1 cellular context compared by ENCODE assay signal in the genomic region with DNA sequence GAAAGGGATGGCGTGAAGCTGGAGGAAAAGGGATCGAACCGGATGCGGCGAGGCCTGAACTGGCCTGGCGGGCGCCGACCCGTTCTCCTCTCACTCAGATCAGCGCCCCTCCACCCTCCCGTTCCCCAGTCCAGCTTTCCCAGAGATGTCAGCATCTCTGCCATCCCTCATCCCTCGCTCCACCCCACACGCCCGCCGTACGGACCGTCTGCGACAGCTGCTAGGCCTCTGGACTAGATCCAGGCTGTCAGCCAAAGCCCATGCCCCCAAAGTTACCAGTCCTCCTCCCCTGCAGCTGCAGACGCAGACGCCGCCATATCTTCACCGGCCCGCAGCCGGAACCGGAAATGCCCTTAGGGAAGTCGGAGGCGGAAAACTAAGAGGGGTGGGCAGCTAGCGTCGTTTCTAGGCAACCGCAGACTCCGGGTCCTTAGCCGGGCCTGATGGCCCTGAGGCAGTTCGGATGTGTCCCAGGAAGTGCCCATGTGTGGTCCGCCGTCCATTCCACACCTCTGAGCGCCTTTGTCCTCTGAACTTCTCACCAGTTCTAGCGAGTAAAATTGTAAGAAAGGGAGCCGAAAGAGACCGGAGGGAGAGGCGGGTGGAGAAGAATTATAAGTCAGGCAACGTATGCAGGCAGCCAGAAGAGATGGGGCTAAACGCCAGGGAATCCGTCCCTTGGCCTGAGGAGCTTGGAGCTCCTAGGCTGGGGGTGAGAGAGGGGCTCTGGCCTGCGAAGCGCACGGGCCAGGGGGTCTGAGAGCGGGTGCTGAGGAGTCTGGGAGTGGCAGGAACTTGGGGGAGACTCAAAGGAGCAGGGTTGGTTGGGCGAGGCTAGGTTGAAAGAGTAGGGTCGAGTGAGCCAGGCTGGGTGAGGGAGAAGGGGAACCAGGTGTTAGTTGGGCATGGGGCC.
TF ChIP-seq lines count a peak whose summit lies in the region.

A gene with protein sequence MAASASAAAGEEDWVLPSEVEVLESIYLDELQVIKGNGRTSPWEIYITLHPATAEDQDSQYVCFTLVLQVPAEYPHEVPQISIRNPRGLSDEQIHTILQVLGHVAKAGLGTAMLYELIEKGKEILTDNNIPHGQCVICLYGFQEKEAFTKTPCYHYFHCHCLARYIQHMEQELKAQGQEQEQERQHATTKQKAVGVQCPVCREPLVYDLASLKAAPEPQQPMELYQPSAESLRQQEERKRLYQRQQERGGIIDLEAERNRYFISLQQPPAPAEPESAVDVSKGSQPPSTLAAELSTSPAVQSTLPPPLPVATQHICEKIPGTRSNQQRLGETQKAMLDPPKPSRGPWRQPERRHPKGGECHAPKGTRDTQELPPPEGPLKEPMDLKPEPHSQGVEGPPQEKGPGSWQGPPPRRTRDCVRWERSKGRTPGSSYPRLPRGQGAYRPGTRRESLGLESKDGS (minus strand): TSS at position 349 of the 913 bp plus-strand sequence. CDS start 32 bp downstream, at position 317.
A gene with protein sequence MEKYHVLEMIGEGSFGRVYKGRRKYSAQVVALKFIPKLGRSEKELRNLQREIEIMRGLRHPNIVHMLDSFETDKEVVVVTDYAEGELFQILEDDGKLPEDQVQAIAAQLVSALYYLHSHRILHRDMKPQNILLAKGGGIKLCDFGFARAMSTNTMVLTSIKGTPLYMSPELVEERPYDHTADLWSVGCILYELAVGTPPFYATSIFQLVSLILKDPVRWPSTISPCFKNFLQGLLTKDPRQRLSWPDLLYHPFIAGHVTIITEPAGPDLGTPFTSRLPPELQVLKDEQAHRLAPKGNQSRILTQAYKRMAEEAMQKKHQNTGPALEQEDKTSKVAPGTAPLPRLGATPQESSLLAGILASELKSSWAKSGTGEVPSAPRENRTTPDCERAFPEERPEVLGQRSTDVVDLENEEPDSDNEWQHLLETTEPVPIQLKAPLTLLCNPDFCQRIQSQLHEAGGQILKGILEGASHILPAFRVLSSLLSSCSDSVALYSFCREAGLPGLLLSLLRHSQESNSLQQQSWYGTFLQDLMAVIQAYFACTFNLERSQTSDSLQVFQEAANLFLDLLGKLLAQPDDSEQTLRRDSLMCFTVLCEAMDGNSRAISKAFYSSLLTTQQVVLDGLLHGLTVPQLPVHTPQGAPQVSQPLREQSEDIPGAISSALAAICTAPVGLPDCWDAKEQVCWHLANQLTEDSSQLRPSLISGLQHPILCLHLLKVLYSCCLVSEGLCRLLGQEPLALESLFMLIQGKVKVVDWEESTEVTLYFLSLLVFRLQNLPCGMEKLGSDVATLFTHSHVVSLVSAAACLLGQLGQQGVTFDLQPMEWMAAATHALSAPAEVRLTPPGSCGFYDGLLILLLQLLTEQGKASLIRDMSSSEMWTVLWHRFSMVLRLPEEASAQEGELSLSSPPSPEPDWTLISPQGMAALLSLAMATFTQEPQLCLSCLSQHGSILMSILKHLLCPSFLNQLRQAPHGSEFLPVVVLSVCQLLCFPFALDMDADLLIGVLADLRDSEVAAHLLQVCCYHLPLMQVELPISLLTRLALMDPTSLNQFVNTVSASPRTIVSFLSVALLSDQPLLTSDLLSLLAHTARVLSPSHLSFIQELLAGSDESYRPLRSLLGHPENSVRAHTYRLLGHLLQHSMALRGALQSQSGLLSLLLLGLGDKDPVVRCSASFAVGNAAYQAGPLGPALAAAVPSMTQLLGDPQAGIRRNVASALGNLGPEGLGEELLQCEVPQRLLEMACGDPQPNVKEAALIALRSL (N-terminal part only) (plus strand): TSS at position 433 of the 913 bp plus-strand sequence. CDS start 744 bp downstream, outside the sequence.

TF ChIP-seq in HepG2, 621 proteins besides CTCF, POLR2A, EP300 and RAD21 (continued from another document and continues in another):
- TF ChIP-seq, protein P1, sequence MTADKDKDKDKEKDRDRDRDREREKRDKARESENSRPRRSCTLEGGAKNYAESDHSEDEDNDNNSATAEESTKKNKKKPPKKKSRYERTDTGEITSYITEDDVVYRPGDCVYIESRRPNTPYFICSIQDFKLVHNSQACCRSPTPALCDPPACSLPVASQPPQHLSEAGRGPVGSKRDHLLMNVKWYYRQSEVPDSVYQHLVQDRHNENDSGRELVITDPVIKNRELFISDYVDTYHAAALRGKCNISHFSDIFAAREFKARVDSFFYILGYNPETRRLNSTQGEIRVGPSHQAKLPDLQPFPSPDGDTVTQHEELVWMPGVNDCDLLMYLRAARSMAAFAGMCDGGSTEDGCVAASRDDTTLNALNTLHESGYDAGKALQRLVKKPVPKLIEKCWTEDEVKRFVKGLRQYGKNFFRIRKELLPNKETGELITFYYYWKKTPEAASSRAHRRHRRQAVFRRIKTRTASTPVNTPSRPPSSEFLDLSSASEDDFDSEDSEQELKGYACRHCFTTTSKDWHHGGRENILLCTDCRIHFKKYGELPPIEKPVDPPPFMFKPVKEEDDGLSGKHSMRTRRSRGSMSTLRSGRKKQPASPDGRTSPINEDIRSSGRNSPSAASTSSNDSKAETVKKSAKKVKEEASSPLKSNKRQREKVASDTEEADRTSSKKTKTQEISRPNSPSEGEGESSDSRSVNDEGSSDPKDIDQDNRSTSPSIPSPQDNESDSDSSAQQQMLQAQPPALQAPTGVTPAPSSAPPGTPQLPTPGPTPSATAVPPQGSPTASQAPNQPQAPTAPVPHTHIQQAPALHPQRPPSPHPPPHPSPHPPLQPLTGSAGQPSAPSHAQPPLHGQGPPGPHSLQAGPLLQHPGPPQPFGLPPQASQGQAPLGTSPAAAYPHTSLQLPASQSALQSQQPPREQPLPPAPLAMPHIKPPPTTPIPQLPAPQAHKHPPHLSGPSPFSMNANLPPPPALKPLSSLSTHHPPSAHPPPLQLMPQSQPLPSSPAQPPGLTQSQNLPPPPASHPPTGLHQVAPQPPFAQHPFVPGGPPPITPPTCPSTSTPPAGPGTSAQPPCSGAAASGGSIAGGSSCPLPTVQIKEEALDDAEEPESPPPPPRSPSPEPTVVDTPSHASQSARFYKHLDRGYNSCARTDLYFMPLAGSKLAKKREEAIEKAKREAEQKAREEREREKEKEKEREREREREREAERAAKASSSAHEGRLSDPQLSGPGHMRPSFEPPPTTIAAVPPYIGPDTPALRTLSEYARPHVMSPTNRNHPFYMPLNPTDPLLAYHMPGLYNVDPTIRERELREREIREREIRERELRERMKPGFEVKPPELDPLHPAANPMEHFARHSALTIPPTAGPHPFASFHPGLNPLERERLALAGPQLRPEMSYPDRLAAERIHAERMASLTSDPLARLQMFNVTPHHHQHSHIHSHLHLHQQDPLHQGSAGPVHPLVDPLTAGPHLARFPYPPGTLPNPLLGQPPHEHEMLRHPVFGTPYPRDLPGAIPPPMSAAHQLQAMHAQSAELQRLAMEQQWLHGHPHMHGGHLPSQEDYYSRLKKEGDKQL (CRISPR knock-in tag; IDR thresholded peaks at IDR 0.05; ENCODE audit: low read depth): no peak
- TF ChIP-seq, protein P2, sequence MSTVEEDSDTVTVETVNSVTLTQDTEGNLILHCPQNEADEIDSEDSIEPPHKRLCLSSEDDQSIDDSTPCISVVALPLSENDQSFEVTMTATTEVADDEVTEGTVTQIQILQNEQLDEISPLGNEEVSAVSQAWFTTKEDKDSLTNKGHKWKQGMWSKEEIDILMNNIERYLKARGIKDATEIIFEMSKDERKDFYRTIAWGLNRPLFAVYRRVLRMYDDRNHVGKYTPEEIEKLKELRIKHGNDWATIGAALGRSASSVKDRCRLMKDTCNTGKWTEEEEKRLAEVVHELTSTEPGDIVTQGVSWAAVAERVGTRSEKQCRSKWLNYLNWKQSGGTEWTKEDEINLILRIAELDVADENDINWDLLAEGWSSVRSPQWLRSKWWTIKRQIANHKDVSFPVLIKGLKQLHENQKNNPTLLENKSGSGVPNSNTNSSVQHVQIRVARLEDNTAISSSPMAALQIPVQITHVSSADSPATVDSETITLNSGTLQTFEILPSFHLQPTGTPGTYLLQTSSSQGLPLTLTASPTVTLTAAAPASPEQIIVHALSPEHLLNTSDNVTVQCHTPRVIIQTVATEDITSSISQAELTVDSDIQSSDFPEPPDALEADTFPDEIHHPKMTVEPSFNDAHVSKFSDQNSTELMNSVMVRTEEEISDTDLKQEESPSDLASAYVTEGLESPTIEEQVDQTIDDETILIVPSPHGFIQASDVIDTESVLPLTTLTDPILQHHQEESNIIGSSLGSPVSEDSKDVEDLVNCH (CRISPR knock-in tag; IDR thresholded peaks at IDR 0.05): no peak
- TF ChIP-seq, protein P3, sequence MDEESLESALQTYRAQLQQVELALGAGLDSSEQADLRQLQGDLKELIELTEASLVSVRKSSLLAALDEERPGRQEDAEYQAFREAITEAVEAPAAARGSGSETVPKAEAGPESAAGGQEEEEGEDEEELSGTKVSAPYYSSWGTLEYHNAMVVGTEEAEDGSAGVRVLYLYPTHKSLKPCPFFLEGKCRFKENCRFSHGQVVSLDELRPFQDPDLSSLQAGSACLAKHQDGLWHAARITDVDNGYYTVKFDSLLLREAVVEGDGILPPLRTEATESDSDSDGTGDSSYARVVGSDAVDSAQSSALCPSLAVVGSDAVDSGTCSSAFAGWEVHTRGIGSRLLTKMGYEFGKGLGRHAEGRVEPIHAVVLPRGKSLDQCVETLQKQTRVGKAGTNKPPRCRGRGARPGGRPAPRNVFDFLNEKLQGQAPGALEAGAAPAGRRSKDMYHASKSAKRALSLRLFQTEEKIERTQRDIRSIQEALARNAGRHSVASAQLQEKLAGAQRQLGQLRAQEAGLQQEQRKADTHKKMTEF (CRISPR knock-in tag; IDR thresholded peaks at IDR 0.05): peak; percentile 84; the same call in 1 of the 2 replicates
- peak; percentile 83 for TF ChIP-seq NR2C2 (CRISPR knock-in tag; IDR thresholded peaks at IDR 0.05; ENCODE audit: borderline replicate concordance)
- peak; percentile 77 for TF ChIP-seq DR1 (CRISPR knock-in tag; IDR thresholded peaks at IDR 0.05)
- no peak for TF ChIP-seq TCF7L2 (IDR thresholded peaks at IDR 0.05; ENCODE audit: low read depth, low read length)
- 0 out of 2 replicates have a peak, but pooled peaks have one; percentile 29 for TF ChIP-seq ESRRA (CRISPR knock-in tag; IDR thresholded peaks at IDR 0.05; ENCODE audit: low read depth)
- peak; percentile 41; the same call in 1 of the 2 replicates for TF ChIP-seq ZNF660 (CRISPR knock-in tag; IDR thresholded peaks at IDR 0.05; ENCODE audit: borderline replicate concordance, low read depth)
- TF ChIP-seq TBL1XR1 (IDR thresholded peaks at IDR 0.05; ENCODE audit: borderline replicate concordance, low read length, partially characterized antibody): no peak
- peak; percentile 71 for TF ChIP-seq KDM5B (CRISPR knock-in tag; IDR thresholded peaks at IDR 0.05; ENCODE audit: borderline replicate concordance)
- no peak for TF ChIP-seq PCBP2 (optimal IDR thresholded peaks at IDR 0.05; ENCODE audit: low read depth, low read length, poor library complexity, severe bottlenecking)
- TF ChIP-seq ZNF317 (CRISPR knock-in tag; IDR thresholded peaks at IDR 0.05): peak; percentile 47; the same call in 1 of the 2 replicates
- TF ChIP-seq ZNF567 (CRISPR knock-in tag; IDR thresholded peaks at IDR 0.05; ENCODE audit: borderline replicate concordance): no peak; the same call in 1 of the 2 replicates
- 0 out of 2 replicates have a peak, but pooled peaks have one; percentile 39 for TF ChIP-seq MIXL1 (CRISPR knock-in tag; IDR thresholded peaks at IDR 0.05)
- TF ChIP-seq, protein P4, sequence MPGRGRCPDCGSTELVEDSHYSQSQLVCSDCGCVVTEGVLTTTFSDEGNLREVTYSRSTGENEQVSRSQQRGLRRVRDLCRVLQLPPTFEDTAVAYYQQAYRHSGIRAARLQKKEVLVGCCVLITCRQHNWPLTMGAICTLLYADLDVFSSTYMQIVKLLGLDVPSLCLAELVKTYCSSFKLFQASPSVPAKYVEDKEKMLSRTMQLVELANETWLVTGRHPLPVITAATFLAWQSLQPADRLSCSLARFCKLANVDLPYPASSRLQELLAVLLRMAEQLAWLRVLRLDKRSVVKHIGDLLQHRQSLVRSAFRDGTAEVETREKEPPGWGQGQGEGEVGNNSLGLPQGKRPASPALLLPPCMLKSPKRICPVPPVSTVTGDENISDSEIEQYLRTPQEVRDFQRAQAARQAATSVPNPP (CRISPR knock-in tag; IDR thresholded peaks at IDR 0.05): peak; percentile 62; the same call in 1 of the 2 replicates
- TF ChIP-seq SUZ12 (IDR thresholded peaks at IDR 0.05; ENCODE audit: low read depth, low read length): no peak
- 0 out of 2 replicates have a peak, but pooled peaks have one; percentile 26 for TF ChIP-seq ZNF34 (CRISPR knock-in tag; IDR thresholded peaks at IDR 0.05; ENCODE audit: borderline replicate concordance)
- TF ChIP-seq, protein P5, sequence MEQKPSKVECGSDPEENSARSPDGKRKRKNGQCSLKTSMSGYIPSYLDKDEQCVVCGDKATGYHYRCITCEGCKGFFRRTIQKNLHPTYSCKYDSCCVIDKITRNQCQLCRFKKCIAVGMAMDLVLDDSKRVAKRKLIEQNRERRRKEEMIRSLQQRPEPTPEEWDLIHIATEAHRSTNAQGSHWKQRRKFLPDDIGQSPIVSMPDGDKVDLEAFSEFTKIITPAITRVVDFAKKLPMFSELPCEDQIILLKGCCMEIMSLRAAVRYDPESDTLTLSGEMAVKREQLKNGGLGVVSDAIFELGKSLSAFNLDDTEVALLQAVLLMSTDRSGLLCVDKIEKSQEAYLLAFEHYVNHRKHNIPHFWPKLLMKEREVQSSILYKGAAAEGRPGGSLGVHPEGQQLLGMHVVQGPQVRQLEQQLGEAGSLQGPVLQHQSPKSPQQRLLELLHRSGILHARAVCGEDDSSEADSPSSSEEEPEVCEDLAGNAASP (CRISPR knock-in tag; IDR thresholded peaks at IDR 0.05; ENCODE audit: borderline replicate concordance): peak; percentile 65; the same call in 1 of the 2 replicates
- TF ChIP-seq GABPB1 (CRISPR knock-in tag; IDR thresholded peaks at IDR 0.05): peak; percentile 99
- TF ChIP-seq PRMT3 (CRISPR knock-in tag; IDR thresholded peaks at IDR 0.05; ENCODE audit: borderline replicate concordance, low read depth): no peak
- TF ChIP-seq, protein P6, sequence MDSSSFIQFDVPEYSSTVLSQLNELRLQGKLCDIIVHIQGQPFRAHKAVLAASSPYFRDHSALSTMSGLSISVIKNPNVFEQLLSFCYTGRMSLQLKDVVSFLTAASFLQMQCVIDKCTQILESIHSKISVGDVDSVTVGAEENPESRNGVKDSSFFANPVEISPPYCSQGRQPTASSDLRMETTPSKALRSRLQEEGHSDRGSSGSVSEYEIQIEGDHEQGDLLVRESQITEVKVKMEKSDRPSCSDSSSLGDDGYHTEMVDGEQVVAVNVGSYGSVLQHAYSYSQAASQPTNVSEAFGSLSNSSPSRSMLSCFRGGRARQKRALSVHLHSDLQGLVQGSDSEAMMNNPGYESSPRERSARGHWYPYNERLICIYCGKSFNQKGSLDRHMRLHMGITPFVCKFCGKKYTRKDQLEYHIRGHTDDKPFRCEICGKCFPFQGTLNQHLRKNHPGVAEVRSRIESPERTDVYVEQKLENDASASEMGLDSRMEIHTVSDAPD (CRISPR knock-in tag; IDR thresholded peaks at IDR 0.05): no peak
- TF ChIP-seq, protein P7, sequence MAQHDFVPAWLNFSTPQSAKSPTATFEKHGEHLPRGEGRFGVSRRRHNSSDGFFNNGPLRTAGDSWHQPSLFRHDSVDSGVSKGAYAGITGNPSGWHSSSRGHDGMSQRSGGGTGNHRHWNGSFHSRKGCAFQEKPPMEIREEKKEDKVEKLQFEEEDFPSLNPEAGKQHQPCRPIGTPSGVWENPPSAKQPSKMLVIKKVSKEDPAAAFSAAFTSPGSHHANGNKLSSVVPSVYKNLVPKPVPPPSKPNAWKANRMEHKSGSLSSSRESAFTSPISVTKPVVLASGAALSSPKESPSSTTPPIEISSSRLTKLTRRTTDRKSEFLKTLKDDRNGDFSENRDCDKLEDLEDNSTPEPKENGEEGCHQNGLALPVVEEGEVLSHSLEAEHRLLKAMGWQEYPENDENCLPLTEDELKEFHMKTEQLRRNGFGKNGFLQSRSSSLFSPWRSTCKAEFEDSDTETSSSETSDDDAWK (CRISPR knock-in tag; IDR thresholded peaks at IDR 0.05): no peak
- TF ChIP-seq MAF1 (CRISPR knock-in tag; IDR thresholded peaks at IDR 0.05; ENCODE audit: borderline replicate concordance): peak; percentile 46; the same call in 1 of the 2 replicates
- no peak for TF ChIP-seq FOXA1 (IDR thresholded peaks at IDR 0.05)
- no peak for TF ChIP-seq FOXA1 (CRISPR knock-in tag; IDR thresholded peaks at IDR 0.05)
- TF ChIP-seq SMAD1 (CRISPR knock-in tag; IDR thresholded peaks at IDR 0.05; ENCODE audit: borderline replicate concordance, low read depth): peak; percentile 66; the same call in 1 of the 2 replicates
- TF ChIP-seq FOXJ3 (CRISPR knock-in tag; IDR thresholded peaks at IDR 0.05; ENCODE audit: borderline replicate concordance): peak; percentile 18; the same call in 1 of the 2 replicates
